ENCODE assay signal across 2 cellular contexts in the genomic region with DNA sequence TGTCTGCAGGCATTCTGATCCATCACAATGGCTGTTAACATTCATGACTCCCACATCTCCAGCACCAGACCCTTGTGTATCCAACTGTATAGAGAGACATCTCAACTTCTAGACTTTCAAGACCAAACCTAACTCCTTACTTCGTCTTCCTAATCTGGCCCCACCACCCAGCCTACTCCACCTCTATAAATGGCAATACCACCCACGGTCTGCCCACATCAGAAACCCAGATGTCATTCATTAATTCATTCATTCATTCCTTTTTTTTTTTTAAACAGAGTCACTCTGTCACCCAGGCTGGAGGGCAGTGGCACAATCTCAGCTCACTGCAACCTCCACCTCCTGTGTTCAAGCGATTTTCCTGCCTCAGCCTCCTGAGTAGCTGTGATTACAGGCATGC.
TF ChIP-seq lines count a peak whose summit lies in the region.

No MANE protein-coding gene starts in this region.

TF ChIP-seq in HEK293, 187 proteins besides CTCF, POLR2A, EP300 and RAD21:
- no peak for TF ChIP-seq ZNF26 (tag by site-specific recombination; IDR thresholded peaks at IDR 0.05)
- TF ChIP-seq ZNF704 (tag by site-specific recombination; IDR thresholded peaks at IDR 0.05) = no peak
- TF ChIP-seq ZNF654 (tag by site-specific recombination; IDR thresholded peaks at IDR 0.05; ENCODE audit: low read depth) = no peak
- no peak for TF ChIP-seq ZNF2 (tag by site-specific recombination; IDR thresholded peaks at IDR 0.05)
- TF ChIP-seq ZBTB7A (tag by site-specific recombination; IDR thresholded peaks at IDR 0.05; ENCODE audit: low read depth) = no peak
- 0 out of 2 replicates have a peak, but pooled peaks have one; percentile 5 for TF ChIP-seq EGR2 (tag by site-specific recombination; IDR thresholded peaks at IDR 0.05; ENCODE audit: low read depth)

TF ChIP-seq in K562, 482 proteins besides CTCF, POLR2A, EP300 and RAD21:
- TF ChIP-seq PHF20 (IDR thresholded peaks at IDR 0.05; ENCODE audit: partially characterized antibody) (peak; percentile 20), KDM1A (IDR thresholded peaks at IDR 0.05) (peak in 1 of 2 experiments; percentile 12; a peak in 1 of 4 replicates), EHMT2 (IDR thresholded peaks at IDR 0.05) (peak; percentile 63), ZNF24 (IDR thresholded peaks at IDR 0.05) (peak; percentile 96)
- TF ChIP-seq, protein P1, sequence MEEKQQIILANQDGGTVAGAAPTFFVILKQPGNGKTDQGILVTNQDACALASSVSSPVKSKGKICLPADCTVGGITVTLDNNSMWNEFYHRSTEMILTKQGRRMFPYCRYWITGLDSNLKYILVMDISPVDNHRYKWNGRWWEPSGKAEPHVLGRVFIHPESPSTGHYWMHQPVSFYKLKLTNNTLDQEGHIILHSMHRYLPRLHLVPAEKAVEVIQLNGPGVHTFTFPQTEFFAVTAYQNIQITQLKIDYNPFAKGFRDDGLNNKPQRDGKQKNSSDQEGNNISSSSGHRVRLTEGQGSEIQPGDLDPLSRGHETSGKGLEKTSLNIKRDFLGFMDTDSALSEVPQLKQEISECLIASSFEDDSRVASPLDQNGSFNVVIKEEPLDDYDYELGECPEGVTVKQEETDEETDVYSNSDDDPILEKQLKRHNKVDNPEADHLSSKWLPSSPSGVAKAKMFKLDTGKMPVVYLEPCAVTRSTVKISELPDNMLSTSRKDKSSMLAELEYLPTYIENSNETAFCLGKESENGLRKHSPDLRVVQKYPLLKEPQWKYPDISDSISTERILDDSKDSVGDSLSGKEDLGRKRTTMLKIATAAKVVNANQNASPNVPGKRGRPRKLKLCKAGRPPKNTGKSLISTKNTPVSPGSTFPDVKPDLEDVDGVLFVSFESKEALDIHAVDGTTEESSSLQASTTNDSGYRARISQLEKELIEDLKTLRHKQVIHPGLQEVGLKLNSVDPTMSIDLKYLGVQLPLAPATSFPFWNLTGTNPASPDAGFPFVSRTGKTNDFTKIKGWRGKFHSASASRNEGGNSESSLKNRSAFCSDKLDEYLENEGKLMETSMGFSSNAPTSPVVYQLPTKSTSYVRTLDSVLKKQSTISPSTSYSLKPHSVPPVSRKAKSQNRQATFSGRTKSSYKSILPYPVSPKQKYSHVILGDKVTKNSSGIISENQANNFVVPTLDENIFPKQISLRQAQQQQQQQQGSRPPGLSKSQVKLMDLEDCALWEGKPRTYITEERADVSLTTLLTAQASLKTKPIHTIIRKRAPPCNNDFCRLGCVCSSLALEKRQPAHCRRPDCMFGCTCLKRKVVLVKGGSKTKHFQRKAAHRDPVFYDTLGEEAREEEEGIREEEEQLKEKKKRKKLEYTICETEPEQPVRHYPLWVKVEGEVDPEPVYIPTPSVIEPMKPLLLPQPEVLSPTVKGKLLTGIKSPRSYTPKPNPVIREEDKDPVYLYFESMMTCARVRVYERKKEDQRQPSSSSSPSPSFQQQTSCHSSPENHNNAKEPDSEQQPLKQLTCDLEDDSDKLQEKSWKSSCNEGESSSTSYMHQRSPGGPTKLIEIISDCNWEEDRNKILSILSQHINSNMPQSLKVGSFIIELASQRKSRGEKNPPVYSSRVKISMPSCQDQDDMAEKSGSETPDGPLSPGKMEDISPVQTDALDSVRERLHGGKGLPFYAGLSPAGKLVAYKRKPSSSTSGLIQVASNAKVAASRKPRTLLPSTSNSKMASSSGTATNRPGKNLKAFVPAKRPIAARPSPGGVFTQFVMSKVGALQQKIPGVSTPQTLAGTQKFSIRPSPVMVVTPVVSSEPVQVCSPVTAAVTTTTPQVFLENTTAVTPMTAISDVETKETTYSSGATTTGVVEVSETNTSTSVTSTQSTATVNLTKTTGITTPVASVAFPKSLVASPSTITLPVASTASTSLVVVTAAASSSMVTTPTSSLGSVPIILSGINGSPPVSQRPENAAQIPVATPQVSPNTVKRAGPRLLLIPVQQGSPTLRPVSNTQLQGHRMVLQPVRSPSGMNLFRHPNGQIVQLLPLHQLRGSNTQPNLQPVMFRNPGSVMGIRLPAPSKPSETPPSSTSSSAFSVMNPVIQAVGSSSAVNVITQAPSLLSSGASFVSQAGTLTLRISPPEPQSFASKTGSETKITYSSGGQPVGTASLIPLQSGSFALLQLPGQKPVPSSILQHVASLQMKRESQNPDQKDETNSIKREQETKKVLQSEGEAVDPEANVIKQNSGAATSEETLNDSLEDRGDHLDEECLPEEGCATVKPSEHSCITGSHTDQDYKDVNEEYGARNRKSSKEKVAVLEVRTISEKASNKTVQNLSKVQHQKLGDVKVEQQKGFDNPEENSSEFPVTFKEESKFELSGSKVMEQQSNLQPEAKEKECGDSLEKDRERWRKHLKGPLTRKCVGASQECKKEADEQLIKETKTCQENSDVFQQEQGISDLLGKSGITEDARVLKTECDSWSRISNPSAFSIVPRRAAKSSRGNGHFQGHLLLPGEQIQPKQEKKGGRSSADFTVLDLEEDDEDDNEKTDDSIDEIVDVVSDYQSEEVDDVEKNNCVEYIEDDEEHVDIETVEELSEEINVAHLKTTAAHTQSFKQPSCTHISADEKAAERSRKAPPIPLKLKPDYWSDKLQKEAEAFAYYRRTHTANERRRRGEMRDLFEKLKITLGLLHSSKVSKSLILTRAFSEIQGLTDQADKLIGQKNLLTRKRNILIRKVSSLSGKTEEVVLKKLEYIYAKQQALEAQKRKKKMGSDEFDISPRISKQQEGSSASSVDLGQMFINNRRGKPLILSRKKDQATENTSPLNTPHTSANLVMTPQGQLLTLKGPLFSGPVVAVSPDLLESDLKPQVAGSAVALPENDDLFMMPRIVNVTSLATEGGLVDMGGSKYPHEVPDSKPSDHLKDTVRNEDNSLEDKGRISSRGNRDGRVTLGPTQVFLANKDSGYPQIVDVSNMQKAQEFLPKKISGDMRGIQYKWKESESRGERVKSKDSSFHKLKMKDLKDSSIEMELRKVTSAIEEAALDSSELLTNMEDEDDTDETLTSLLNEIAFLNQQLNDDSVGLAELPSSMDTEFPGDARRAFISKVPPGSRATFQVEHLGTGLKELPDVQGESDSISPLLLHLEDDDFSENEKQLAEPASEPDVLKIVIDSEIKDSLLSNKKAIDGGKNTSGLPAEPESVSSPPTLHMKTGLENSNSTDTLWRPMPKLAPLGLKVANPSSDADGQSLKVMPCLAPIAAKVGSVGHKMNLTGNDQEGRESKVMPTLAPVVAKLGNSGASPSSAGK (IDR thresholded peaks at IDR 0.05) = no peak
